In the genomic region with DNA sequence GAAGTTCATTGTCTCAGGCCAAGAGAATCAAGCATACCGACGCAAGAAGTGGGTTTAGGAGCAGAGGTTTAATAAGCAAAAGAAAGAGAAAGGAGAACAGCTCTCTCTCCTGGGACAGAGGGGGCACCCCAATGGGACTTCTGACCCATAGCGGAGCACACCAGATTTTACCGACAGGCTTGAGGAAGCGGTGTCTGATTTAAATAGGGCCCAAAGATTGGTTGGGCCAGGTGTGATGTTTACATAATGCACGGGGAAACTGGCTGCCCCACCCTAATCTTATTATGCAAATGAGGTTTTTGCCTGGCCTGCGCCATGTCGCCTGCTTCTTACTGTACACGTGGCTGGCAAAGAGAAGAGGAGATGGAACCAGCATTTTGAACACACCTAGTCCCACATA, we compare ENCODE assay signal across 1 cellular context.
TF ChIP-seq lines count a peak whose summit lies in the region.

No MANE protein-coding gene starts in this region.

TF ChIP-seq in GM23338, 12 proteins besides CTCF, POLR2A, EP300 and RAD21 (continued from another document):
- TF ChIP-seq, protein P1, sequence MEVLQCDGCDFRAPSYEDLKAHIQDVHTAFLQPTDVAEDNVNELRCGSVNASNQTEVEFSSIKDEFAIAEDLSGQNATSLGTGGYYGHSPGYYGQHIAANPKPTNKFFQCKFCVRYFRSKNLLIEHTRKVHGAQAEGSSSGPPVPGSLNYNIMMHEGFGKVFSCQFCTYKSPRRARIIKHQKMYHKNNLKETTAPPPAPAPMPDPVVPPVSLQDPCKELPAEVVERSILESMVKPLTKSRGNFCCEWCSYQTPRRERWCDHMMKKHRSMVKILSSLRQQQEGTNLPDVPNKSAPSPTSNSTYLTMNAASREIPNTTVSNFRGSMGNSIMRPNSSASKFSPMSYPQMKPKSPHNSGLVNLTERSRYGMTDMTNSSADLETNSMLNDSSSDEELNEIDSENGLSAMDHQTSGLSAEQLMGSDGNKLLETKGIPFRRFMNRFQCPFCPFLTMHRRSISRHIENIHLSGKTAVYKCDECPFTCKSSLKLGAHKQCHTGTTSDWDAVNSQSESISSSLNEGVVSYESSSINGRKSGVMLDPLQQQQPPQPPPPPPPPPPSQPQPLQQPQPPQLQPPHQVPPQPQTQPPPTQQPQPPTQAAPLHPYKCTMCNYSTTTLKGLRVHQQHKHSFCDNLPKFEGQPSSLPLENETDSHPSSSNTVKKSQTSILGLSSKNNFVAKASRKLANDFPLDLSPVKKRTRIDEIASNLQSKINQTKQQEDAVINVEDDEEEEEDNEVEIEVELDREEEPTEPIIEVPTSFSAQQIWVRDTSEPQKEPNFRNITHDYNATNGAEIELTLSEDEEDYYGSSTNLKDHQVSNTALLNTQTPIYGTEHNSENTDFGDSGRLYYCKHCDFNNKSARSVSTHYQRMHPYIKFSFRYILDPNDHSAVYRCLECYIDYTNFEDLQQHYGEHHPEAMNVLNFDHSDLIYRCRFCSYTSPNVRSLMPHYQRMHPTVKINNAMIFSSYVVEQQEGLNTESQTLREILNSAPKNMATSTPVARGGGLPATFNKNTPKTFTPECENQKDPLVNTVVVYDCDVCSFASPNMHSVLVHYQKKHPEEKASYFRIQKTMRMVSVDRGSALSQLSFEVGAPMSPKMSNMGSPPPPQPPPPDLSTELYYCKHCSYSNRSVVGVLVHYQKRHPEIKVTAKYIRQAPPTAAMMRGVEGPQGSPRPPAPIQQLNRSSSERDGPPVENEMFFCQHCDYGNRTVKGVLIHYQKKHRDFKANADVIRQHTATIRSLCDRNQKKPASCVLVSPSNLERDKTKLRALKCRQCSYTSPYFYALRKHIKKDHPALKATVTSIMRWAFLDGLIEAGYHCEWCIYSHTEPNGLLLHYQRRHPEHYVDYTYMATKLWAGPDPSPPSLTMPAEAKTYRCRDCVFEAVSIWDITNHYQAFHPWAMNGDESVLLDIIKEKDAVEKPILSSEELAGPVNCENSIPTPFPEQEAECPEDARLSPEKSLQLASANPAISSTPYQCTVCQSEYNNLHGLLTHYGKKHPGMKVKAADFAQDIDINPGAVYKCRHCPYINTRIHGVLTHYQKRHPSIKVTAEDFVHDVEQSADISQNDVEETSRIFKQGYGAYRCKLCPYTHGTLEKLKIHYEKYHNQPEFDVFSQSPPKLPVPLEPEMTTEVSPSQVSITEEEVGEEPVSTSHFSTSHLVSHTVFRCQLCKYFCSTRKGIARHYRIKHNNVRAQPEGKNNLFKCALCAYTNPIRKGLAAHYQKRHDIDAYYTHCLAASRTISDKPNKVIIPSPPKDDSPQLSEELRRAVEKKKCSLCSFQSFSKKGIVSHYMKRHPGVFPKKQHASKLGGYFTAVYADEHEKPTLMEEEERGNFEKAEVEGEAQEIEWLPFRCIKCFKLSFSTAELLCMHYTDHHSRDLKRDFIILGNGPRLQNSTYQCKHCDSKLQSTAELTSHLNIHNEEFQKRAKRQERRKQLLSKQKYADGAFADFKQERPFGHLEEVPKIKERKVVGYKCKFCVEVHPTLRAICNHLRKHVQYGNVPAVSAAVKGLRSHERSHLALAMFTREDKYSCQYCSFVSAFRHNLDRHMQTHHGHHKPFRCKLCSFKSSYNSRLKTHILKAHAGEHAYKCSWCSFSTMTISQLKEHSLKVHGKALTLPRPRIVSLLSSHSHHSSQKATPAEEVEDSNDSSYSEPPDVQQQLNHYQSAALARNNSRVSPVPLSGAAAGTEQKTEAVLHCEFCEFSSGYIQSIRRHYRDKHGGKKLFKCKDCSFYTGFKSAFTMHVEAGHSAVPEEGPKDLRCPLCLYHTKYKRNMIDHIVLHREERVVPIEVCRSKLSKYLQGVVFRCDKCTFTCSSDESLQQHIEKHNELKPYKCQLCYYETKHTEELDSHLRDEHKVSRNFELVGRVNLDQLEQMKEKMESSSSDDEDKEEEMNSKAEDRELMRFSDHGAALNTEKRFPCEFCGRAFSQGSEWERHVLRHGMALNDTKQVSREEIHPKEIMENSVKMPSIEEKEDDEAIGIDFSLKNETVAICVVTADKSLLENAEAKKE (CRISPR knock-in tag; IDR thresholded peaks at IDR 0.05): no peak
- TF ChIP-seq, protein P2, sequence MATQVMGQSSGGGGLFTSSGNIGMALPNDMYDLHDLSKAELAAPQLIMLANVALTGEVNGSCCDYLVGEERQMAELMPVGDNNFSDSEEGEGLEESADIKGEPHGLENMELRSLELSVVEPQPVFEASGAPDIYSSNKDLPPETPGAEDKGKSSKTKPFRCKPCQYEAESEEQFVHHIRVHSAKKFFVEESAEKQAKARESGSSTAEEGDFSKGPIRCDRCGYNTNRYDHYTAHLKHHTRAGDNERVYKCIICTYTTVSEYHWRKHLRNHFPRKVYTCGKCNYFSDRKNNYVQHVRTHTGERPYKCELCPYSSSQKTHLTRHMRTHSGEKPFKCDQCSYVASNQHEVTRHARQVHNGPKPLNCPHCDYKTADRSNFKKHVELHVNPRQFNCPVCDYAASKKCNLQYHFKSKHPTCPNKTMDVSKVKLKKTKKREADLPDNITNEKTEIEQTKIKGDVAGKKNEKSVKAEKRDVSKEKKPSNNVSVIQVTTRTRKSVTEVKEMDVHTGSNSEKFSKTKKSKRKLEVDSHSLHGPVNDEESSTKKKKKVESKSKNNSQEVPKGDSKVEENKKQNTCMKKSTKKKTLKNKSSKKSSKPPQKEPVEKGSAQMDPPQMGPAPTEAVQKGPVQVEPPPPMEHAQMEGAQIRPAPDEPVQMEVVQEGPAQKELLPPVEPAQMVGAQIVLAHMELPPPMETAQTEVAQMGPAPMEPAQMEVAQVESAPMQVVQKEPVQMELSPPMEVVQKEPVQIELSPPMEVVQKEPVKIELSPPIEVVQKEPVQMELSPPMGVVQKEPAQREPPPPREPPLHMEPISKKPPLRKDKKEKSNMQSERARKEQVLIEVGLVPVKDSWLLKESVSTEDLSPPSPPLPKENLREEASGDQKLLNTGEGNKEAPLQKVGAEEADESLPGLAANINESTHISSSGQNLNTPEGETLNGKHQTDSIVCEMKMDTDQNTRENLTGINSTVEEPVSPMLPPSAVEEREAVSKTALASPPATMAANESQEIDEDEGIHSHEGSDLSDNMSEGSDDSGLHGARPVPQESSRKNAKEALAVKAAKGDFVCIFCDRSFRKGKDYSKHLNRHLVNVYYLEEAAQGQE (IDR thresholded peaks at IDR 0.05; ENCODE audit: unreplicated experiment): no peak
- TF ChIP-seq CREB1 (CRISPR knock-in tag; IDR thresholded peaks at IDR 0.05; ENCODE audit: low read depth) (no peak), EZH2 (IDR thresholded peaks at IDR 0.05; ENCODE audit: low read depth, unreplicated experiment) (no peak), JUNB (IDR thresholded peaks at IDR 0.05; ENCODE audit: unreplicated experiment) (no peak), NANOG (IDR thresholded peaks at IDR 0.05; ENCODE audit: borderline replicate concordance) (no peak), EZH2phosphoT487 (IDR thresholded peaks at IDR 0.05; ENCODE audit: unreplicated experiment) (no peak)
- TF ChIP-seq, protein P3, sequence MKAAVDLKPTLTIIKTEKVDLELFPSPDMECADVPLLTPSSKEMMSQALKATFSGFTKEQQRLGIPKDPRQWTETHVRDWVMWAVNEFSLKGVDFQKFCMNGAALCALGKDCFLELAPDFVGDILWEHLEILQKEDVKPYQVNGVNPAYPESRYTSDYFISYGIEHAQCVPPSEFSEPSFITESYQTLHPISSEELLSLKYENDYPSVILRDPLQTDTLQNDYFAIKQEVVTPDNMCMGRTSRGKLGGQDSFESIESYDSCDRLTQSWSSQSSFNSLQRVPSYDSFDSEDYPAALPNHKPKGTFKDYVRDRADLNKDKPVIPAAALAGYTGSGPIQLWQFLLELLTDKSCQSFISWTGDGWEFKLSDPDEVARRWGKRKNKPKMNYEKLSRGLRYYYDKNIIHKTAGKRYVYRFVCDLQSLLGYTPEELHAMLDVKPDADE (IDR thresholded peaks at IDR 0.05): no peak
